In the genomic region with DNA sequence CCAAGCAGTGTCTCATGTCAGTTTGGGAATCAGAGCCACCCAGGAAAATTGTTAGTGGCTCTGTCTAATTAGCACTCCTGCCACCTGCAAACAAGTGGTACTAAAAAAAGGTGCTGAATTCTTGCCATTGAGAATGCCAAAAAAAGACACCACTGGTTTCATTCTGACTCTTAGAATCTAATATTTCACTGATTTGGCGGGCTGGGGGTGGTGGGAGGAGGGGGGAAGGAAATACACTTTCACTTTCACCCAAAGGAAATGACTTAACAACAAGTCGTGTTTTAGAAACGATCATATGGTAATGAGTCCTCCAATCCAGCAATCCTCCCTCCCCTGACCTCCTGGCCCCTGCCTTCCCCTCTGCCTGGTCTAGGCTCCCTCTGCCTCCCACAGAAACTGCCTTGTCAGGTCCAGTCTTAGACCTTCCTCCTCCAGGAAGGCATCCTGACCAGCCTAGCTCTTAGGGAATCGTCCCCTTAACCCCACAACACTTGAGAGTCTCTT, we compare ENCODE assay signal across 2 cellular contexts.
TF ChIP-seq lines count a peak whose summit lies in the region.

No MANE protein-coding gene starts in this region.

TF ChIP-seq in HCT116, 20 proteins besides CTCF, POLR2A, EP300 and RAD21 (continued from another document):
- TF ChIP-seq, protein P1, sequence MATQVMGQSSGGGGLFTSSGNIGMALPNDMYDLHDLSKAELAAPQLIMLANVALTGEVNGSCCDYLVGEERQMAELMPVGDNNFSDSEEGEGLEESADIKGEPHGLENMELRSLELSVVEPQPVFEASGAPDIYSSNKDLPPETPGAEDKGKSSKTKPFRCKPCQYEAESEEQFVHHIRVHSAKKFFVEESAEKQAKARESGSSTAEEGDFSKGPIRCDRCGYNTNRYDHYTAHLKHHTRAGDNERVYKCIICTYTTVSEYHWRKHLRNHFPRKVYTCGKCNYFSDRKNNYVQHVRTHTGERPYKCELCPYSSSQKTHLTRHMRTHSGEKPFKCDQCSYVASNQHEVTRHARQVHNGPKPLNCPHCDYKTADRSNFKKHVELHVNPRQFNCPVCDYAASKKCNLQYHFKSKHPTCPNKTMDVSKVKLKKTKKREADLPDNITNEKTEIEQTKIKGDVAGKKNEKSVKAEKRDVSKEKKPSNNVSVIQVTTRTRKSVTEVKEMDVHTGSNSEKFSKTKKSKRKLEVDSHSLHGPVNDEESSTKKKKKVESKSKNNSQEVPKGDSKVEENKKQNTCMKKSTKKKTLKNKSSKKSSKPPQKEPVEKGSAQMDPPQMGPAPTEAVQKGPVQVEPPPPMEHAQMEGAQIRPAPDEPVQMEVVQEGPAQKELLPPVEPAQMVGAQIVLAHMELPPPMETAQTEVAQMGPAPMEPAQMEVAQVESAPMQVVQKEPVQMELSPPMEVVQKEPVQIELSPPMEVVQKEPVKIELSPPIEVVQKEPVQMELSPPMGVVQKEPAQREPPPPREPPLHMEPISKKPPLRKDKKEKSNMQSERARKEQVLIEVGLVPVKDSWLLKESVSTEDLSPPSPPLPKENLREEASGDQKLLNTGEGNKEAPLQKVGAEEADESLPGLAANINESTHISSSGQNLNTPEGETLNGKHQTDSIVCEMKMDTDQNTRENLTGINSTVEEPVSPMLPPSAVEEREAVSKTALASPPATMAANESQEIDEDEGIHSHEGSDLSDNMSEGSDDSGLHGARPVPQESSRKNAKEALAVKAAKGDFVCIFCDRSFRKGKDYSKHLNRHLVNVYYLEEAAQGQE (IDR thresholded peaks at IDR 0.05; ENCODE audit: low read depth): no peak
- TF ChIP-seq FOSL1 (IDR thresholded peaks at IDR 0.05; ENCODE audit: low read depth) (no peak), SIN3A (IDR thresholded peaks at IDR 0.05; ENCODE audit: low read depth) (no peak), ZNF274 (IDR thresholded peaks at IDR 0.05; ENCODE audit: low read depth, low read length) (no peak)
- TF ChIP-seq, protein P2, sequence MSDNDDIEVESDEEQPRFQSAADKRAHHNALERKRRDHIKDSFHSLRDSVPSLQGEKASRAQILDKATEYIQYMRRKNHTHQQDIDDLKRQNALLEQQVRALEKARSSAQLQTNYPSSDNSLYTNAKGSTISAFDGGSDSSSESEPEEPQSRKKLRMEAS (IDR thresholded peaks at IDR 0.05): no peak

TF ChIP-seq in K562, 482 proteins besides CTCF, POLR2A, EP300 and RAD21 (continued from another document):
- TF ChIP-seq ZNF239 (CRISPR knock-in tag; IDR thresholded peaks at IDR 0.05) (peak; percentile 96), CBFB (CRISPR knock-in tag; IDR thresholded peaks at IDR 0.05) (no peak), EZH2 (IDR thresholded peaks at IDR 0.05; ENCODE audit: borderline replicate concordance, low read depth, low read length) (no peak), ZFP36 (IDR thresholded peaks at IDR 0.05; ENCODE audit: low read depth, low read length, partially characterized antibody) (peak; percentile 89), NR2C2 (CRISPR knock-in tag; IDR thresholded peaks at IDR 0.05) (no peak), NR2C2 (tag; IDR thresholded peaks at IDR 0.05) (peak; percentile 41; the same call in 1 of the 2 replicates), ZNF124 (CRISPR knock-in tag; IDR thresholded peaks at IDR 0.05) (no peak), CBX3 (IDR thresholded peaks at IDR 0.05; ENCODE audit: borderline replicate concordance in 1 of 2, low read length in 2 of 2) (no peak), CBX2 (IDR thresholded peaks at IDR 0.05; ENCODE audit: insufficient read depth, low read length, poor library complexity, severe bottlenecking) (no peak), ATF1 (CRISPR knock-in tag; IDR thresholded peaks at IDR 0.05) (no peak), ATF1 (tag; IDR thresholded peaks at IDR 0.05) (no peak), CREM (IDR thresholded peaks at IDR 0.05; ENCODE audit: low read depth) (no peak), MAFK (IDR thresholded peaks at IDR 0.05; ENCODE audit: low read length) (no peak), ZBTB1 (CRISPR knock-in tag; IDR thresholded peaks at IDR 0.05; ENCODE audit: borderline replicate concordance, low read depth) (no peak), ZNF121 (CRISPR knock-in tag; conservative IDR thresholded peaks at IDR 0.05) (no peak)
- TF ChIP-seq, protein P3, sequence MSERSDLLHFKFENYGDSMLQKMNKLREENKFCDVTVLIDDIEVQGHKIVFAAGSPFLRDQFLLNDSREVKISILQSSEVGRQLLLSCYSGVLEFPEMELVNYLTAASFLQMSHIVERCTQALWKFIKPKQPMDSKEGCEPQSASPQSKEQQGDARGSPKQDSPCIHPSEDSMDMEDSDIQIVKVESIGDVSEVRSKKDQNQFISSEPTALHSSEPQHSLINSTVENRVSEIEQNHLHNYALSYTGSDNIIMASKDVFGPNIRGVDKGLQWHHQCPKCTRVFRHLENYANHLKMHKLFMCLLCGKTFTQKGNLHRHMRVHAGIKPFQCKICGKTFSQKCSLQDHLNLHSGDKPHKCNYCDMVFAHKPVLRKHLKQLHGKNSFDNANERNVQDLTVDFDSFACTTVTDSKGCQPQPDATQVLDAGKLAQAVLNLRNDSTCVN (CRISPR knock-in tag; IDR thresholded peaks at IDR 0.05): no peak
- TF ChIP-seq, protein P4, sequence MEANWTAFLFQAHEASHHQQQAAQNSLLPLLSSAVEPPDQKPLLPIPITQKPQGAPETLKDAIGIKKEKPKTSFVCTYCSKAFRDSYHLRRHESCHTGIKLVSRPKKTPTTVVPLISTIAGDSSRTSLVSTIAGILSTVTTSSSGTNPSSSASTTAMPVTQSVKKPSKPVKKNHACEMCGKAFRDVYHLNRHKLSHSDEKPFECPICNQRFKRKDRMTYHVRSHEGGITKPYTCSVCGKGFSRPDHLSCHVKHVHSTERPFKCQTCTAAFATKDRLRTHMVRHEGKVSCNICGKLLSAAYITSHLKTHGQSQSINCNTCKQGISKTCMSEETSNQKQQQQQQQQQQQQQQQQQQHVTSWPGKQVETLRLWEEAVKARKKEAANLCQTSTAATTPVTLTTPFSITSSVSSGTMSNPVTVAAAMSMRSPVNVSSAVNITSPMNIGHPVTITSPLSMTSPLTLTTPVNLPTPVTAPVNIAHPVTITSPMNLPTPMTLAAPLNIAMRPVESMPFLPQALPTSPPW (CRISPR knock-in tag; IDR thresholded peaks at IDR 0.05): peak; percentile 61
TF ChIP-seq in K562: peak in this region for 6.
